ENCODE assay signal across 9 cellular contexts in the genomic region with DNA sequence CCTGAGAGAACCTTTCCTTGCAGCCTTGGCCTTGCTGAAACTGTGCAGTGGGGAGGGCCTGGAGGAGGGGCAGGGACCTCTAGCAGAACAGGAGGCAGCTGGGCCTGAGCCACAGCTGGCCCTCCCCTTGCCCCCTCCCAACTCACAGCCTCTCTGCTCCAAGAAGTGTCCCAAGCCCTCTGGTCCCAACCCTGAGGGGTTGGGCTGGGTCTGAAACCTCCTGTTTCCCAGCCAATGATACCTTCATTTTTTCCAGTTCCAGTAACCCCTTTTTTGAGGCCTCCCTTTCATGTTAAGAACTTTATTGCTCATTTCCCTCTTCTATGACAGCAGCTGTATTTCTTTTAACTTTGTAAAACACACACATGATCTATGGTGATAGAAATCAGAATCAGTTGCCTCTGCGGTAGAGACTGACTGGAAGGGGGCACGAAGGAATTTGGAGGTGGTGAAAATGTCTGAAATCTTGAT. TPM values are rescaled to one million over a fixed set of nuclear protein-coding genes. Genes with fewer than 3 reads are reported as not detected.
DNase-seq lines count a peak whose midpoint lies in the region; ATAC-seq, FAIRE-seq and TF ChIP-seq lines count a peak whose summit lies in the region.
"Had no signal": no experiment of that assay in that cellular context is flagged by ENCODE, and none has a peak within 500 bp of the region (broad histone marks: within the 10 kb centered on the region; RNA-seq: fewer than 3 reads in every experiment).

No MANE protein-coding gene starts in this region.

- H3K36me3 ChIP-seq in BLaER1, result no peaks in the 10 kb centered on the region
- H3K36me3 ChIP-seq in astrocyte (ENCODE audit: insufficient read depth, low read length), result no peaks in the 10 kb centered on the region
- H3K36me3 ChIP-seq in naive thymus-derived CD4-positive, alpha-beta T cell (ENCODE audit: control insufficient read depth in 2 of 3, insufficient read depth in 3 of 3, low read length in 3 of 3), result no peaks in the 10 kb centered on the region

- H4K20me1 ChIP-seq in BLaER1, result no peaks in the 10 kb centered on the region
- no peaks in the 10 kb centered on the region for H4K20me1 ChIP-seq in astrocyte (ENCODE audit: insufficient read depth, low read length)

- POLR2A ChIA-PET in naive thymus-derived CD4-positive, alpha-beta T cell (lab: Charles Lee), result interaction anchor here (1.0 to 5.3 kb wide), 5 partner anchors 11 to 250 kb away, joined by 3 to 71 read pairs (median 4); partner anchors contain the start of gene ARMC12

- peak; percentile 63 for ATAC-seq in naive thymus-derived CD4-positive, alpha-beta T cell
- no peak for ATAC-seq in GM21447 (IDR thresholded peaks at IDR 0.05; ENCODE audit: unreplicated experiment)

- no peaks in the 10 kb centered on the region for H3K79me2 ChIP-seq in astrocyte (ENCODE audit: insufficient read depth, low read length)

- peak overlapping the region; percentile 90 for H3K4me2 ChIP-seq in BLaER1
- no peak overlapping the region for H3K4me2 ChIP-seq in astrocyte (ENCODE audit: low read length)

- H3K9me3 ChIP-seq in BLaER1 (no peaks in the 10 kb centered on the region), astrocyte (ENCODE audit: insufficient read depth, low read depth, low read length) (no peaks in the 10 kb centered on the region)
- H3K9me3 ChIP-seq in naive thymus-derived CD4-positive, alpha-beta T cell (ENCODE audit: control insufficient read depth in 2 of 3, low read length in 3 of 3), result no peaks in the 10 kb centered on the region

- H2AFZ ChIP-seq in astrocyte (ENCODE audit: low read depth, low read length), result peak overlapping the region; percentile 11

- H3K27ac ChIP-seq in BLaER1, result peak overlapping the region; percentile 91
- no peak overlapping the region for H3K27ac ChIP-seq in astrocyte (ENCODE audit: low read depth, low read length)
- H3K27ac ChIP-seq in naive thymus-derived CD4-positive, alpha-beta T cell (ENCODE audit: low read depth, low read length), result peak overlapping the region; percentile 67

- H3K27me3 ChIP-seq in BLaER1 (no peaks in the 10 kb centered on the region), astrocyte (ENCODE audit: insufficient read depth, low read length) (peaks cover 3% of the 10 kb centered on the region)
- H3K27me3 ChIP-seq in naive thymus-derived CD4-positive, alpha-beta T cell (ENCODE audit: control insufficient read depth in 2 of 2, insufficient read depth in 2 of 2, low read length in 2 of 2), result no peaks in the 10 kb centered on the region

- H3K9me3 Mint-ChIP-seq in astrocyte (ENCODE audit: unreplicated experiment), result no peaks in the 10 kb centered on the region
- peaks cover 0 to 2% (median 0%) of the 10 kb centered on the region in 11 donors for H3K9me3 Mint-ChIP-seq in naive thymus-derived CD4-positive, alpha-beta T cell

- no peak for FAIRE-seq in astrocyte (lab: Jason Lieb, UNC)

- TF ChIP-seq CTCF in astrocyte (IDR thresholded peaks at IDR 0.05; ENCODE audit: insufficient read depth, low read depth, low read length), result no peak

- peaks cover 33% of the 10 kb centered on the region for H3K27me3 Mint-ChIP-seq in astrocyte (ENCODE audit: low read depth, unreplicated experiment)
- no peaks in the 10 kb centered on the region for H3K27me3 Mint-ChIP-seq in naive thymus-derived CD4-positive, alpha-beta T cell

- CTCF ChIA-PET in naive thymus-derived CD4-positive, alpha-beta T cell (lab: Charles Lee), result interaction anchor here (2.5 kb wide), 1 partner anchor 18 kb away, joined by 20 read pairs; the partner anchor contains the start of gene ARMC12

- DNase-seq in KG1 (lab: John Stamatoyannopoulos, UW), result peak; percentile 78
- DNase-seq in astrocyte (ENCODE audit: low read depth), result no peak
- DNase-seq in naive thymus-derived CD4-positive, alpha-beta T cell, result peak in 5 of 9 donors; percentile 40 to 53 (median 47)
- no peak for DNase-seq in head of caudate nucleus
- no peak for DNase-seq in kidney tubule cell (ENCODE audit: low spot score)
- DNase-seq in DMS153 (lab: John Stamatoyannopoulos, UW), result no peak

- H3K27ac Mint-ChIP-seq in astrocyte (ENCODE audit: unreplicated experiment), result no peak overlapping the region
- peak overlapping the region; percentile 82 to 95 (median 90) for H3K27ac Mint-ChIP-seq in naive thymus-derived CD4-positive, alpha-beta T cell

- peaks cover 24% of the 10 kb centered on the region for H3K4me1 Mint-ChIP-seq in astrocyte (ENCODE audit: low read depth, unreplicated experiment)
- H3K4me1 Mint-ChIP-seq in naive thymus-derived CD4-positive, alpha-beta T cell, result peaks cover 48 to 80% (median 71%) of the 10 kb centered on the region in 7 donors

- peak overlapping the region; percentile 76 for H3K9ac ChIP-seq in BLaER1
- H3K9ac ChIP-seq in astrocyte (ENCODE audit: low read length), result no peak overlapping the region

- H3K4me1 ChIP-seq in BLaER1 (peaks cover 84% of the 10 kb centered on the region), astrocyte (ENCODE audit: insufficient read depth, low read length) (peaks cover 17% of the 10 kb centered on the region)
- H3K4me1 ChIP-seq in naive thymus-derived CD4-positive, alpha-beta T cell (ENCODE audit: control insufficient read depth in 2 of 2, insufficient read depth in 2 of 2, low read length in 2 of 2), result peaks cover 17 to 48% of the 10 kb centered on the region in 2 donors

- no peak overlapping the region for H3K4me3 Mint-ChIP-seq in astrocyte (ENCODE audit: unreplicated experiment)
- peak overlapping the region; percentile 50 to 81 (median 70) for H3K4me3 Mint-ChIP-seq in naive thymus-derived CD4-positive, alpha-beta T cell

- intact Hi-C loops in naive thymus-derived CD4-positive, alpha-beta T cell (cut with micrococcal nuclease), result loop anchor here (1.0 kb wide), 1 partner anchor 9 kb away; no protein-coding TSS in a partner anchor
- intact Hi-C loops in head of caudate nucleus (cut with DNase I), result no loop called here

- peak overlapping the region; percentile 23; the same call in 1 of the 2 replicates for H3K4me3 ChIP-seq in BLaER1
- no peak overlapping the region for H3K4me3 ChIP-seq in astrocyte (ENCODE audit: insufficient read depth, low read depth, low read length)
- peak overlapping the region; percentile 11 for H3K4me3 ChIP-seq in naive thymus-derived CD4-positive, alpha-beta T cell (ENCODE audit: low read length)

- H3K36me3 Mint-ChIP-seq in astrocyte (ENCODE audit: low read depth, unreplicated experiment), result no peaks in the 10 kb centered on the region
- peaks cover 0 to 3% (median 0%) of the 10 kb centered on the region in 5 donors for H3K36me3 Mint-ChIP-seq in naive thymus-derived CD4-positive, alpha-beta T cell

RNA-seq across cellular contexts. Expression of gene ARMC12, which starts 17.9 kb away (rescaled TPM):
- total RNA-seq in astrocyte, result 0.25 TPM in 1 of 2 replicates, not detected in the other
- total RNA-seq in naive thymus-derived CD4-positive, alpha-beta T cell, result 1 to 10 TPM in 4 of 5 experiments, under 1 TPM in 1; 0.78 to 1.8 (median 1.4) TPM
- polyA plus RNA-seq in naive thymus-derived CD4-positive, alpha-beta T cell, result 1 to 10 TPM; 1.0 to 1.2 TPM

RNA-seq across cellular contexts. Expression of gene FKBP5, which starts 30.2 kb away (rescaled TPM):
- 4.2 and 4.6 TPM in 2 replicates for total RNA-seq in astrocyte
- 10 to 100 TPM; 56.7 to 83.3 (median 79.4) TPM for total RNA-seq in naive thymus-derived CD4-positive, alpha-beta T cell
- 100 to 1,000 TPM; 101 to 324 TPM for polyA plus RNA-seq in naive thymus-derived CD4-positive, alpha-beta T cell

RNA-seq across cellular contexts. Expression of gene CLPSL2, which starts 57.5 kb away (rescaled TPM):
- not detected in 2 replicates for total RNA-seq in astrocyte
- total RNA-seq in naive thymus-derived CD4-positive, alpha-beta T cell, result not detected
- not detected for polyA plus RNA-seq in naive thymus-derived CD4-positive, alpha-beta T cell
- total RNA-seq: Daoy had no signal

Comparison
In these comparisons a context has a peak if more than half of its experiments do, and no peak if none do; other contexts are left out.
1. DNase-seq: peak in KG1 (single experiment) and naive thymus-derived CD4-positive, alpha-beta T cell (5 of 9); none in astrocyte (single experiment), head of caudate nucleus (0 of 42), kidney tubule cell (single experiment) and DMS153 (single experiment).
2. RNA of gene FKBP5, which starts 30.2 kb away (total RNA-seq): 56.7 to 83.3 TPM in naive thymus-derived CD4-positive, alpha-beta T cell; 4.2 to 4.6 TPM in astrocyte; every median in the first group is over 10 times any median in the second.